ENCODE assay signal across 1 cellular context in the genomic region with DNA sequence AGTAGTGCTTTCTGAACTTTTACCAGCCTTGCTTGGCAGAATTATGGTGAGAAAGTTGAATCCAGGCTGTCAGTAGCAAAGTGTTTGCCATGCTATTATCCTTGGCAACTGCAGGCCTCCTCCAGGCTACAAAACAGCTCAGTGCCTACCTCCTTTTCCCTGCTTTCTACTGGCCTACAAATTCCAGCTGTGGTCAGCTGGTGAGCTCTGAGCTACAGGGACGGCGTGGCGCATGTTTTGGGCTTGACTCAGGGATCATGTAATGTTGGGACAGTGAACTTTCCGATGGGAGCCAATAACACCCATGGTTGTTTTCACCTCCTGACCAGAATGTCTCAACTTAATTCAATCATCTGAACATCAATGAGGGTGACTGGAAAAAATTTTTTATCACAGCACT.
TF ChIP-seq lines count a peak whose summit lies in the region.

No MANE protein-coding gene starts in this region.

TF ChIP-seq in GM23338, 12 proteins besides CTCF, POLR2A, EP300 and RAD21 (continued from another document):
- TF ChIP-seq, protein P1, sequence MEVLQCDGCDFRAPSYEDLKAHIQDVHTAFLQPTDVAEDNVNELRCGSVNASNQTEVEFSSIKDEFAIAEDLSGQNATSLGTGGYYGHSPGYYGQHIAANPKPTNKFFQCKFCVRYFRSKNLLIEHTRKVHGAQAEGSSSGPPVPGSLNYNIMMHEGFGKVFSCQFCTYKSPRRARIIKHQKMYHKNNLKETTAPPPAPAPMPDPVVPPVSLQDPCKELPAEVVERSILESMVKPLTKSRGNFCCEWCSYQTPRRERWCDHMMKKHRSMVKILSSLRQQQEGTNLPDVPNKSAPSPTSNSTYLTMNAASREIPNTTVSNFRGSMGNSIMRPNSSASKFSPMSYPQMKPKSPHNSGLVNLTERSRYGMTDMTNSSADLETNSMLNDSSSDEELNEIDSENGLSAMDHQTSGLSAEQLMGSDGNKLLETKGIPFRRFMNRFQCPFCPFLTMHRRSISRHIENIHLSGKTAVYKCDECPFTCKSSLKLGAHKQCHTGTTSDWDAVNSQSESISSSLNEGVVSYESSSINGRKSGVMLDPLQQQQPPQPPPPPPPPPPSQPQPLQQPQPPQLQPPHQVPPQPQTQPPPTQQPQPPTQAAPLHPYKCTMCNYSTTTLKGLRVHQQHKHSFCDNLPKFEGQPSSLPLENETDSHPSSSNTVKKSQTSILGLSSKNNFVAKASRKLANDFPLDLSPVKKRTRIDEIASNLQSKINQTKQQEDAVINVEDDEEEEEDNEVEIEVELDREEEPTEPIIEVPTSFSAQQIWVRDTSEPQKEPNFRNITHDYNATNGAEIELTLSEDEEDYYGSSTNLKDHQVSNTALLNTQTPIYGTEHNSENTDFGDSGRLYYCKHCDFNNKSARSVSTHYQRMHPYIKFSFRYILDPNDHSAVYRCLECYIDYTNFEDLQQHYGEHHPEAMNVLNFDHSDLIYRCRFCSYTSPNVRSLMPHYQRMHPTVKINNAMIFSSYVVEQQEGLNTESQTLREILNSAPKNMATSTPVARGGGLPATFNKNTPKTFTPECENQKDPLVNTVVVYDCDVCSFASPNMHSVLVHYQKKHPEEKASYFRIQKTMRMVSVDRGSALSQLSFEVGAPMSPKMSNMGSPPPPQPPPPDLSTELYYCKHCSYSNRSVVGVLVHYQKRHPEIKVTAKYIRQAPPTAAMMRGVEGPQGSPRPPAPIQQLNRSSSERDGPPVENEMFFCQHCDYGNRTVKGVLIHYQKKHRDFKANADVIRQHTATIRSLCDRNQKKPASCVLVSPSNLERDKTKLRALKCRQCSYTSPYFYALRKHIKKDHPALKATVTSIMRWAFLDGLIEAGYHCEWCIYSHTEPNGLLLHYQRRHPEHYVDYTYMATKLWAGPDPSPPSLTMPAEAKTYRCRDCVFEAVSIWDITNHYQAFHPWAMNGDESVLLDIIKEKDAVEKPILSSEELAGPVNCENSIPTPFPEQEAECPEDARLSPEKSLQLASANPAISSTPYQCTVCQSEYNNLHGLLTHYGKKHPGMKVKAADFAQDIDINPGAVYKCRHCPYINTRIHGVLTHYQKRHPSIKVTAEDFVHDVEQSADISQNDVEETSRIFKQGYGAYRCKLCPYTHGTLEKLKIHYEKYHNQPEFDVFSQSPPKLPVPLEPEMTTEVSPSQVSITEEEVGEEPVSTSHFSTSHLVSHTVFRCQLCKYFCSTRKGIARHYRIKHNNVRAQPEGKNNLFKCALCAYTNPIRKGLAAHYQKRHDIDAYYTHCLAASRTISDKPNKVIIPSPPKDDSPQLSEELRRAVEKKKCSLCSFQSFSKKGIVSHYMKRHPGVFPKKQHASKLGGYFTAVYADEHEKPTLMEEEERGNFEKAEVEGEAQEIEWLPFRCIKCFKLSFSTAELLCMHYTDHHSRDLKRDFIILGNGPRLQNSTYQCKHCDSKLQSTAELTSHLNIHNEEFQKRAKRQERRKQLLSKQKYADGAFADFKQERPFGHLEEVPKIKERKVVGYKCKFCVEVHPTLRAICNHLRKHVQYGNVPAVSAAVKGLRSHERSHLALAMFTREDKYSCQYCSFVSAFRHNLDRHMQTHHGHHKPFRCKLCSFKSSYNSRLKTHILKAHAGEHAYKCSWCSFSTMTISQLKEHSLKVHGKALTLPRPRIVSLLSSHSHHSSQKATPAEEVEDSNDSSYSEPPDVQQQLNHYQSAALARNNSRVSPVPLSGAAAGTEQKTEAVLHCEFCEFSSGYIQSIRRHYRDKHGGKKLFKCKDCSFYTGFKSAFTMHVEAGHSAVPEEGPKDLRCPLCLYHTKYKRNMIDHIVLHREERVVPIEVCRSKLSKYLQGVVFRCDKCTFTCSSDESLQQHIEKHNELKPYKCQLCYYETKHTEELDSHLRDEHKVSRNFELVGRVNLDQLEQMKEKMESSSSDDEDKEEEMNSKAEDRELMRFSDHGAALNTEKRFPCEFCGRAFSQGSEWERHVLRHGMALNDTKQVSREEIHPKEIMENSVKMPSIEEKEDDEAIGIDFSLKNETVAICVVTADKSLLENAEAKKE (CRISPR knock-in tag; IDR thresholded peaks at IDR 0.05), result no peak
- TF ChIP-seq EZH2phosphoT487 (IDR thresholded peaks at IDR 0.05; ENCODE audit: unreplicated experiment), result no peak
- TF ChIP-seq JUNB (IDR thresholded peaks at IDR 0.05; ENCODE audit: unreplicated experiment), result no peak
- TF ChIP-seq ZNF331 (CRISPR knock-in tag; IDR thresholded peaks at IDR 0.05; ENCODE audit: low read depth), result no peak
- TF ChIP-seq, protein P2, sequence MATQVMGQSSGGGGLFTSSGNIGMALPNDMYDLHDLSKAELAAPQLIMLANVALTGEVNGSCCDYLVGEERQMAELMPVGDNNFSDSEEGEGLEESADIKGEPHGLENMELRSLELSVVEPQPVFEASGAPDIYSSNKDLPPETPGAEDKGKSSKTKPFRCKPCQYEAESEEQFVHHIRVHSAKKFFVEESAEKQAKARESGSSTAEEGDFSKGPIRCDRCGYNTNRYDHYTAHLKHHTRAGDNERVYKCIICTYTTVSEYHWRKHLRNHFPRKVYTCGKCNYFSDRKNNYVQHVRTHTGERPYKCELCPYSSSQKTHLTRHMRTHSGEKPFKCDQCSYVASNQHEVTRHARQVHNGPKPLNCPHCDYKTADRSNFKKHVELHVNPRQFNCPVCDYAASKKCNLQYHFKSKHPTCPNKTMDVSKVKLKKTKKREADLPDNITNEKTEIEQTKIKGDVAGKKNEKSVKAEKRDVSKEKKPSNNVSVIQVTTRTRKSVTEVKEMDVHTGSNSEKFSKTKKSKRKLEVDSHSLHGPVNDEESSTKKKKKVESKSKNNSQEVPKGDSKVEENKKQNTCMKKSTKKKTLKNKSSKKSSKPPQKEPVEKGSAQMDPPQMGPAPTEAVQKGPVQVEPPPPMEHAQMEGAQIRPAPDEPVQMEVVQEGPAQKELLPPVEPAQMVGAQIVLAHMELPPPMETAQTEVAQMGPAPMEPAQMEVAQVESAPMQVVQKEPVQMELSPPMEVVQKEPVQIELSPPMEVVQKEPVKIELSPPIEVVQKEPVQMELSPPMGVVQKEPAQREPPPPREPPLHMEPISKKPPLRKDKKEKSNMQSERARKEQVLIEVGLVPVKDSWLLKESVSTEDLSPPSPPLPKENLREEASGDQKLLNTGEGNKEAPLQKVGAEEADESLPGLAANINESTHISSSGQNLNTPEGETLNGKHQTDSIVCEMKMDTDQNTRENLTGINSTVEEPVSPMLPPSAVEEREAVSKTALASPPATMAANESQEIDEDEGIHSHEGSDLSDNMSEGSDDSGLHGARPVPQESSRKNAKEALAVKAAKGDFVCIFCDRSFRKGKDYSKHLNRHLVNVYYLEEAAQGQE (IDR thresholded peaks at IDR 0.05; ENCODE audit: unreplicated experiment), result no peak
- TF ChIP-seq, protein P3, sequence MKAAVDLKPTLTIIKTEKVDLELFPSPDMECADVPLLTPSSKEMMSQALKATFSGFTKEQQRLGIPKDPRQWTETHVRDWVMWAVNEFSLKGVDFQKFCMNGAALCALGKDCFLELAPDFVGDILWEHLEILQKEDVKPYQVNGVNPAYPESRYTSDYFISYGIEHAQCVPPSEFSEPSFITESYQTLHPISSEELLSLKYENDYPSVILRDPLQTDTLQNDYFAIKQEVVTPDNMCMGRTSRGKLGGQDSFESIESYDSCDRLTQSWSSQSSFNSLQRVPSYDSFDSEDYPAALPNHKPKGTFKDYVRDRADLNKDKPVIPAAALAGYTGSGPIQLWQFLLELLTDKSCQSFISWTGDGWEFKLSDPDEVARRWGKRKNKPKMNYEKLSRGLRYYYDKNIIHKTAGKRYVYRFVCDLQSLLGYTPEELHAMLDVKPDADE (IDR thresholded peaks at IDR 0.05), result no peak
- no peak for TF ChIP-seq POLR2AphosphoS5 (IDR thresholded peaks at IDR 0.05; ENCODE audit: low read depth)
- TF ChIP-seq ZNF114 (CRISPR knock-in tag; IDR thresholded peaks at IDR 0.05), result no peak
